Comparison of ENCODE assay signal across 17 cellular contexts in genomic region chr4:15488658-15489470, GRCh38. TPM values are rescaled to one million over a fixed set of nuclear protein-coding genes. Genes with fewer than 3 reads are reported as not detected.
A peak's percentile ranks its signal among the peaks of the same experiment; 100 is the strongest.
DNase-seq lines count a peak whose midpoint lies in the region; ATAC-seq, FAIRE-seq and TF ChIP-seq lines count a peak whose summit lies in the region.
"Had no signal": no experiment of that assay in that cellular context is flagged by ENCODE, and none has a peak within 500 bp of the region (broad histone marks: within the 10 kb centered on the region; RNA-seq: fewer than 3 reads in every experiment).

No MANE protein-coding gene starts in this region.

- H3K27me3 Mint-ChIP-seq in mesothelial cell of epicardium (ENCODE audit: low read depth), result no peaks in the 10 kb centered on the region

- peak; percentile 99 for FAIRE-seq in endometrium (lab: Jason Lieb, UNC)
- FAIRE-seq: GM19239 had no signal

- ATAC-seq in Right ventricle myocardium inferior (peak; percentile 80), right cardiac atrium (peak; percentile 59 to 63), GM18519 (IDR thresholded peaks at IDR 0.05; ENCODE audit: low FRiP score, unreplicated experiment) (no peak)

- H3K9me3 ChIP-seq in right cardiac atrium (ENCODE audit: control insufficient read depth, low read length), result no peaks in the 10 kb centered on the region

- H3K4me3 Mint-ChIP-seq in mesothelial cell of epicardium, result no peak overlapping the region

- H3K9me3 Mint-ChIP-seq in mesothelial cell of epicardium, result peaks cover 70% of the 10 kb centered on the region

- intact Hi-C loops in Right ventricle myocardium inferior (cut with DNase I), result no loop called here
- intact Hi-C loops in cardiac septum (cut with DNase I), result no loop called here
- intact Hi-C loops in right cardiac atrium (cut with DNase I), result loop anchor here in 1 of 4 donors (10.0 kb wide), 1 partner anchor 166 kb away; the partner anchor contains the start of gene FBXL5

- 77% methylated on average over 6 of the region's 6 CpGs for WGBS in right cardiac atrium

- TF ChIP-seq CTCF in mesothelial cell of epicardium (IDR thresholded peaks at IDR 0.05; ENCODE audit: unreplicated experiment), result no peak

- peak overlapping the region; percentile 59 for H3K27ac ChIP-seq in right cardiac atrium (ENCODE audit: low read length)
- H3K27ac ChIP-seq: stomach had no signal

- H3K4me3 ChIP-seq in right cardiac atrium (ENCODE audit: low read length), result no peak overlapping the region
- H3K4me3 ChIP-seq: stomach had no signal

- H3K27me3 ChIP-seq in right cardiac atrium (ENCODE audit: control insufficient read depth, insufficient read depth), result no peaks in the 10 kb centered on the region
- H3K27me3 ChIP-seq: stomach had no signal

- no peak overlapping the region for H3K27ac Mint-ChIP-seq in mesothelial cell of epicardium

- no peaks in the 10 kb centered on the region for H3K4me1 ChIP-seq in right cardiac atrium (ENCODE audit: control insufficient read depth, insufficient read depth, low read length)

- no peaks in the 10 kb centered on the region for H3K4me1 Mint-ChIP-seq in mesothelial cell of epicardium

- H3K36me3 Mint-ChIP-seq in mesothelial cell of epicardium, result peaks cover 78% of the 10 kb centered on the region

- DNase-seq in Right ventricle myocardium inferior (ENCODE audit: missing footprints) (no peak), cardiac septum (ENCODE audit: low spot score) (no peak), right cardiac atrium (no peak), superior temporal gyrus (ENCODE audit: extremely low spot score) (no peak), cerebellar nuclear complex (lab: John Stamatoyannopoulos, UW) (no peak), mesothelial cell of epicardium (ENCODE audit: low spot score in 2 of 2, unreplicated experiment in 2 of 2) (no peak)
- DNase-seq: activated CD4-positive, alpha-beta T cell treated with anti-CD3 and anti-CD28 coated beads, Interleukin-2, amount 50 U/mL, for 48 hours; effector CD4-positive, alpha-beta T cell; glutamatergic neuron; NCI-H187; NCI-H510A; posterior cingulate gyrus; stomach had no signal

RNA-seq across cellular contexts. Expression of gene CC2D2A, which starts 19.2 kb away (rescaled TPM):
- 8.6 TPM for total RNA-seq in Right ventricle myocardium inferior
- 9.0 TPM for total RNA-seq in cardiac septum
- total RNA-seq in right cardiac atrium, result 10 to 100 TPM in 3 of 4 donors, 1 to 10 TPM in 1; 8.2 to 13.6 (median 13.3) TPM
- polyA plus RNA-seq in right cardiac atrium, result 13.0 TPM
- 20.8 to 24.0 TPM (median 20.9 TPM) in 3 replicates for total RNA-seq in mesothelial cell of epicardium
- total RNA-seq: OCI-LY7 had no signal
